In genomic region chr1:26098602-26099001, GRCh38 we compare ENCODE assay signal across 2 cellular contexts.
A peak's percentile ranks its signal among the peaks of the same experiment; 100 is the strongest.
TF ChIP-seq lines count a peak whose summit lies in the region.

No MANE protein-coding gene starts in this region.

TF ChIP-seq in HEK293, 187 proteins besides CTCF, POLR2A, EP300 and RAD21:
- TF ChIP-seq ZNF148 (tag by site-specific recombination; IDR thresholded peaks at IDR 0.05; ENCODE audit: borderline replicate concordance) (no peak), BCL11B (tag by site-specific recombination; IDR thresholded peaks at IDR 0.05; ENCODE audit: low read depth) (no peak), HOXA7 (CRISPR knock-in tag; IDR thresholded peaks at IDR 0.05; ENCODE audit: borderline replicate concordance) (no peak), ZNF354C (tag by site-specific recombination; IDR thresholded peaks at IDR 0.05; ENCODE audit: borderline replicate concordance, low read depth) (no peak), REST (tag by site-specific recombination; IDR thresholded peaks at IDR 0.05) (no peak), ZBTB17 (tag by site-specific recombination; IDR thresholded peaks at IDR 0.05) (no peak), ZNF121 (tag by site-specific recombination; IDR thresholded peaks at IDR 0.05) (peak; percentile 87), OVOL3 (tag by site-specific recombination; IDR thresholded peaks at IDR 0.05) (no peak)
TF ChIP-seq in HEK293: peak in this region for 1.

TF ChIP-seq in K562, 482 proteins besides CTCF, POLR2A, EP300 and RAD21:
- no peak for TF ChIP-seq GABPB1 (CRISPR knock-in tag; IDR thresholded peaks at IDR 0.05)
- TF ChIP-seq, protein P1, sequence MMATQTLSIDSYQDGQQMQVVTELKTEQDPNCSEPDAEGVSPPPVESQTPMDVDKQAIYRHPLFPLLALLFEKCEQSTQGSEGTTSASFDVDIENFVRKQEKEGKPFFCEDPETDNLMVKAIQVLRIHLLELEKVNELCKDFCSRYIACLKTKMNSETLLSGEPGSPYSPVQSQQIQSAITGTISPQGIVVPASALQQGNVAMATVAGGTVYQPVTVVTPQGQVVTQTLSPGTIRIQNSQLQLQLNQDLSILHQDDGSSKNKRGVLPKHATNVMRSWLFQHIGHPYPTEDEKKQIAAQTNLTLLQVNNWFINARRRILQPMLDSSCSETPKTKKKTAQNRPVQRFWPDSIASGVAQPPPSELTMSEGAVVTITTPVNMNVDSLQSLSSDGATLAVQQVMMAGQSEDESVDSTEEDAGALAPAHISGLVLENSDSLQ (IDR thresholded peaks at IDR 0.05): 0 out of 2 replicates have a peak, but pooled peaks have one; percentile 19
- peak; percentile 75 for TF ChIP-seq ZNF121 (CRISPR knock-in tag; conservative IDR thresholded peaks at IDR 0.05)
